8 cellular contexts compared by ENCODE assay signal in the genomic region with DNA sequence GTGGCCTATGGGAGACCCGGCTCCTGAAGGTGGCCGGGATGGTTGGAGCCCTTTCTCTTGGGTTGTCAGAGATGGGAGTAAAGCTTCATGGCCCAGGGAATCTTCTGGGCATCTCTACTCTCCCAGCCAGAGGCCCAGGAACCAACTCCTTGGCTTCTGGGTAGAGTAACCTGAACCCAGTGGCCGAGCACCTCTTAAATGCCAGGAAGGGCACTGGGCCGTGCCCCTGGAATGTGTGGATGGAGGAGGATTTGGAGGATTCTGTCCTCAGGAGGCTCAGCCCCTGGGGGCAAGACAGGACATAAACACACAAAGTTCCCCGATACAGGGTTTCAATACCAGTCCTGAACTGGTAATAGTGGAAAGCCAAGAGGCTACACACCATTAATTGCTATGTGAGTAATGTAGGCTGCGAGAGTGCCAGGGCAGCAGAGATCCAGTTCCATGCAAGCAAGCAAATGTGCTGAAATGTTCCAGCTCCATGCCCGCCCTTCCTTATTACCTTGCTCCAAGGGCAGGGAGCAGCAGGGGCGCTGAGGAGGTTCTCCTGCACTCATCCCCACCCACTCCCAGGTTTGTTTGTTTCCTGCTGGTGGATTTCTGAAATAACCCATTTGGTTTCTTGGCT. TPM values are rescaled to one million over a fixed set of nuclear protein-coding genes. Genes with fewer than 3 reads are reported as not detected.
DNase-seq lines count a peak whose midpoint lies in the region; ATAC-seq and TF ChIP-seq lines count a peak whose summit lies in the region.

No MANE protein-coding gene starts in this region.

- H3K27ac Mint-ChIP-seq in IgD-negative memory B cell = peak overlapping the region; percentile 8 to 87 (median 49)
- no peak overlapping the region for H3K27ac Mint-ChIP-seq in dendritic cell treated with granulocyte-macrophage colony-stimulating factor and Interleukin-4, amounts not matched to agents 40 ng/mL and 50 ng/mL, for 4 days
- peak overlapping the region in 7 of 9 donors; percentile 12 to 70 (median 42) for H3K27ac Mint-ChIP-seq in naive thymus-derived CD4-positive, alpha-beta T cell

- H3K9me3 ChIP-seq in A673 (ENCODE audit: low read depth, low read length, poor library complexity, severe bottlenecking) (no peaks in the 10 kb centered on the region), PC-3 (ENCODE audit: low read length) (no peaks in the 10 kb centered on the region)
- H3K9me3 ChIP-seq in naive thymus-derived CD4-positive, alpha-beta T cell (ENCODE audit: control insufficient read depth in 2 of 3, low read length in 3 of 3) = no peaks in the 10 kb centered on the region

- POLR2A ChIA-PET in A673 (lab: Charles Lee; ENCODE audit: low non-redundant PET) = no interaction called here
- POLR2A ChIA-PET in naive thymus-derived CD4-positive, alpha-beta T cell (lab: Charles Lee) = no interaction called here
- POLR2A ChIA-PET in PC-3 (lab: Charles Lee; ENCODE audit: unreplicated experiment) = interaction anchor here (0.5 kb wide), 1 partner anchor 497 kb away, joined by 7 read pairs; no protein-coding TSS in a partner anchor

- H3K4me1 ChIP-seq in A673 (ENCODE audit: insufficient read depth, low read length, poor library complexity, severe bottlenecking) (peaks cover 20% of the 10 kb centered on the region), PC-3 (ENCODE audit: insufficient read depth, low read length) (peaks cover 28% of the 10 kb centered on the region)
- peaks cover 29 to 51% of the 10 kb centered on the region in 2 donors for H3K4me1 ChIP-seq in naive thymus-derived CD4-positive, alpha-beta T cell (ENCODE audit: control insufficient read depth in 2 of 2, insufficient read depth in 2 of 2, low read length in 2 of 2)

- peaks cover 8% of the 10 kb centered on the region for H3K27me3 Mint-ChIP-seq in IgD-negative memory B cell
- H3K27me3 Mint-ChIP-seq in dendritic cell treated with granulocyte-macrophage colony-stimulating factor and Interleukin-4, amounts not matched to agents 40 ng/mL and 50 ng/mL, for 4 days = peaks cover 67% of the 10 kb centered on the region
- peaks cover 0 to 62% (median 0%) of the 10 kb centered on the region in 5 donors for H3K27me3 Mint-ChIP-seq in naive thymus-derived CD4-positive, alpha-beta T cell

- no peaks in the 10 kb centered on the region for H3F3A ChIP-seq in PC-3 (ENCODE audit: low read length, unreplicated experiment)

- TF ChIP-seq CTCF in A673 (conservative IDR thresholded peaks at IDR 0.05; ENCODE audit: low read depth, low read length) = no peak
- TF ChIP-seq CTCF in PC-3 (conservative IDR thresholded peaks at IDR 0.05; ENCODE audit: low read depth, low read length) = no peak

- H3K79me2 ChIP-seq in PC-3 (ENCODE audit: low read length) = no peaks in the 10 kb centered on the region

- BruUV-seq in A673 (replicated peaks; lab: Mats Ljungman, UMichigan) = no TSS peak
- BruUV-seq in PC-3 (replicated peaks; lab: Mats Ljungman, UMichigan) = no TSS peak

- H3K9ac ChIP-seq in PC-3 (ENCODE audit: low read length) = no peak overlapping the region

- CTCF ChIA-PET in A673 (lab: Charles Lee) (no interaction called here), PC-3 (lab: Charles Lee) (no interaction called here)
- CTCF ChIA-PET in naive thymus-derived CD4-positive, alpha-beta T cell (lab: Charles Lee) = interaction anchor here (1.4 kb wide), 1 partner anchor 19 kb away, joined by 4 read pairs; no protein-coding TSS in a partner anchor

- H3K36me3 Mint-ChIP-seq in IgD-negative memory B cell = no peaks in the 10 kb centered on the region
- no peaks in the 10 kb centered on the region for H3K36me3 Mint-ChIP-seq in dendritic cell treated with granulocyte-macrophage colony-stimulating factor and Interleukin-4, amounts not matched to agents 40 ng/mL and 50 ng/mL, for 4 days (ENCODE audit: low read depth)
- H3K36me3 Mint-ChIP-seq in naive thymus-derived CD4-positive, alpha-beta T cell = no peaks in the 10 kb centered on the region

- DNase-seq in A673 (ENCODE audit: low spot score) = no peak
- no peak for DNase-seq in naive thymus-derived CD4-positive, alpha-beta T cell
- DNase-seq in PC-3 = no peak
- no peak for DNase-seq in activated CD8-positive, alpha-beta memory T cell treated with anti-CD3 and anti-CD28 coated beads, Interleukin-2, amount 50 U/mL, for 48 hours
- DNase-seq in 8988T = no peak

- H3K36me3 ChIP-seq in A673 (ENCODE audit: insufficient read depth, low read length, poor library complexity, severe bottlenecking) = no peaks in the 10 kb centered on the region
- H3K36me3 ChIP-seq in naive thymus-derived CD4-positive, alpha-beta T cell (ENCODE audit: control insufficient read depth in 2 of 3, insufficient read depth in 3 of 3, low read length in 3 of 3) = no peaks in the 10 kb centered on the region
- no peaks in the 10 kb centered on the region for H3K36me3 ChIP-seq in PC-3 (ENCODE audit: low read depth, low read length)

- 0 out of 2 replicates have a peak, but pooled peaks cover 3% of the 10 kb centered on the region for H4K20me1 ChIP-seq in PC-3 (ENCODE audit: low read length)

- H3K4me1 Mint-ChIP-seq in IgD-negative memory B cell = peaks cover 21 to 39% (median 27%) of the 10 kb centered on the region in 3 donors
- H3K4me1 Mint-ChIP-seq in dendritic cell treated with granulocyte-macrophage colony-stimulating factor and Interleukin-4, amounts not matched to agents 40 ng/mL and 50 ng/mL, for 4 days (ENCODE audit: low read depth) = peaks cover 48% of the 10 kb centered on the region
- peaks cover 28 to 63% (median 56%) of the 10 kb centered on the region in 7 donors for H3K4me1 Mint-ChIP-seq in naive thymus-derived CD4-positive, alpha-beta T cell

- ATAC-seq in naive thymus-derived CD4-positive, alpha-beta T cell = no peak
- ATAC-seq in PC-3 (no peak), GM21529 (IDR thresholded peaks at IDR 0.05; ENCODE audit: unreplicated experiment) (no peak)

- H3K4me3 Mint-ChIP-seq in IgD-negative memory B cell = peak overlapping the region; percentile 70 to 94 (median 88)
- H3K4me3 Mint-ChIP-seq in dendritic cell treated with granulocyte-macrophage colony-stimulating factor and Interleukin-4, amounts not matched to agents 40 ng/mL and 50 ng/mL, for 4 days = peak overlapping the region; percentile 57
- H3K4me3 Mint-ChIP-seq in naive thymus-derived CD4-positive, alpha-beta T cell = peak overlapping the region; percentile 66 to 82 (median 78)

- no peak overlapping the region for H2AFZ ChIP-seq in PC-3 (ENCODE audit: low read length)

- H3K9me3 Mint-ChIP-seq in IgD-negative memory B cell = no peaks in the 10 kb centered on the region
- no peaks in the 10 kb centered on the region for H3K9me3 Mint-ChIP-seq in dendritic cell treated with granulocyte-macrophage colony-stimulating factor and Interleukin-4, amounts not matched to agents 40 ng/mL and 50 ng/mL, for 4 days
- H3K9me3 Mint-ChIP-seq in naive thymus-derived CD4-positive, alpha-beta T cell = no peaks in the 10 kb centered on the region

- H3K27me3 ChIP-seq in A673 (replicated peaks; ENCODE audit: insufficient read depth, low read depth, low read length, poor library complexity) = no peaks in the 10 kb centered on the region
- H3K27me3 ChIP-seq in naive thymus-derived CD4-positive, alpha-beta T cell (ENCODE audit: control insufficient read depth in 2 of 2, insufficient read depth in 2 of 2, low read length in 2 of 2) = peaks cover 0 to 4% of the 10 kb centered on the region in 2 donors
- peaks cover 20% of the 10 kb centered on the region for H3K27me3 ChIP-seq in PC-3 (ENCODE audit: low read length)

- H3K4me3 ChIP-seq in A673 (ENCODE audit: low read depth, low read length, poor library complexity, severe bottlenecking) (peak overlapping the region; percentile 81), PC-3 (ENCODE audit: low read length) (no peak overlapping the region)
- H3K4me3 ChIP-seq in naive thymus-derived CD4-positive, alpha-beta T cell (ENCODE audit: low read length) = peak overlapping the region; percentile 37

- no peak overlapping the region for H3K4me2 ChIP-seq in PC-3 (ENCODE audit: low read length)

- no peaks in the 10 kb centered on the region for H3K9me2 ChIP-seq in PC-3 (replicated peaks; ENCODE audit: low read length)

- intact Hi-C loops in A673 (cut with micrococcal nuclease; ENCODE audit: unreplicated experiment) = no loop called here
- intact Hi-C loops in dendritic cell treated with granulocyte-macrophage colony-stimulating factor and Interleukin-4, amounts not matched to agents 40 ng/mL and 50 ng/mL, for 4 days (cut with micrococcal nuclease) = loop anchor here (5.0 kb wide), 1 partner anchor 48 kb away; no protein-coding TSS in a partner anchor
- intact Hi-C loops in naive thymus-derived CD4-positive, alpha-beta T cell (cut with micrococcal nuclease) = loop anchor here (2.0 to 5.0 kb wide), 4 partner anchors 97 to 338 kb away; a partner anchor contains a TSS
- intact Hi-C loops in PC-3 (cut with micrococcal nuclease) = no loop called here

- H3K27ac ChIP-seq in A673 (ENCODE audit: low read depth, low read length, poor library complexity, severe bottlenecking) (no peak overlapping the region), PC-3 (ENCODE audit: low read length) (no peak overlapping the region)
- H3K27ac ChIP-seq in naive thymus-derived CD4-positive, alpha-beta T cell (ENCODE audit: low read depth, low read length) = no peak overlapping the region

RNA-seq across cellular contexts. Expression of a gene that starts 1.2 kb away (rescaled TPM):
- total RNA-seq in A673 (2021) = 9.0 and 9.9 TPM in 2 replicates
- 0.08 TPM for polyA plus RNA-seq in IgD-negative memory B cell
- total RNA-seq in naive thymus-derived CD4-positive, alpha-beta T cell = under 1 TPM; 0.08 to 0.39 (median 0.19) TPM
- polyA plus RNA-seq in naive thymus-derived CD4-positive, alpha-beta T cell = under 1 TPM in 1 of 2 donors, not detected in 1; 0.10 TPM
- total RNA-seq in PC-3 (2014; rRNA removed) = 0.46 and 0.80 TPM in 2 replicates

RNA-seq across cellular contexts. Expression of a gene that starts 38.3 kb away (rescaled TPM):
- total RNA-seq in A673 (2021) = not detected in 2 replicates
- not detected for polyA plus RNA-seq in IgD-negative memory B cell
- not detected for total RNA-seq in naive thymus-derived CD4-positive, alpha-beta T cell
- polyA plus RNA-seq in naive thymus-derived CD4-positive, alpha-beta T cell = not detected
- not detected in 2 replicates for total RNA-seq in PC-3 (2014; rRNA removed)

Comparison
In these comparisons a context has a peak if more than half of its experiments do, and no peak if none do; other contexts are left out.
1. intact Hi-C loops: an anchor here in dendritic cell treated with granulocyte-macrophage colony-stimulating factor and Interleukin-4, amounts not matched to agents 40 ng/mL and 50 ng/mL, for 4 days (5.0 kb wide) and naive thymus-derived CD4-positive, alpha-beta T cell (2.0 to 5.0 kb wide); none called in A673 and PC-3.